ENCODE assay signal across 20 cellular contexts in the genomic region with DNA sequence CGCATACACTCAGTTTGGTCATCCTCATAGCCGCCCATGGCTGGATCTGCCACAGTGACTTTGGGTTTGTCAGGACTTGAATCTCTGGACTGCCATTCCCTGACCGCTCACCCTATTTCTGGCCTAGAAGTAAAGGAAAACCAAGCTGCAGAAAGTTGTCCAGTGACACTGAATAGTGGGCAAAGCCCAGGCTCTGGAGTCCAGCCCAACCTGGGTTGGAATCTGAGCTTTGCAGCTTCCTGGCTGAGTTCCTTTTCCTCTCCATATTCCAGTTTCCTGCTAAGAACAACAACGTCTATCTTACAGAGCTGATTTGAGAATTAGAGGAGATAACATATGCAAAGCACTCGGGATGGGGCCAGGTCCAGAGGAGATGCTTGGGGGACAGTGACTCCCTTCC.
"Had no signal": no experiment of that assay in that cellular context is flagged by ENCODE, and none has a peak within 500 bp of the region (broad histone marks: within the 10 kb centered on the region; RNA-seq: fewer than 3 reads in every experiment).

No MANE protein-coding gene starts in this region.

- H3K4me1 ChIP-seq: colonic mucosa had no signal

- H3K36me3 ChIP-seq: adrenal gland, colonic mucosa, ovary, suprapubic skin, upper lobe of right lung had no signal

- H3K4me1 Mint-ChIP-seq: WTC11 had no signal

- H3K4me3 Mint-ChIP-seq: activated CD8-positive, alpha-beta T cell treated with anti-CD3 and anti-CD28 coated beads for 36 hours; activated naive CD4-positive, alpha-beta T cell treated with anti-CD3 and anti-CD28 coated beads, Interleukin-2, amount 50 U/mL, for 24 hours; activated T-cell treated with anti-CD3 and anti-CD28 coated beads, Interleukin-2, amount 50 U/mL, for 4 hours; neural crest cell; WTC11 had no signal

- H3K27ac Mint-ChIP-seq: activated CD8-positive, alpha-beta T cell treated with anti-CD3 and anti-CD28 coated beads for 36 hours; activated naive CD4-positive, alpha-beta T cell treated with anti-CD3 and anti-CD28 coated beads, Interleukin-2, amount 50 U/mL, for 24 hours; WTC11 had no signal

- H3K27me3 Mint-ChIP-seq: activated naive CD4-positive, alpha-beta T cell treated with anti-CD3 and anti-CD28 coated beads, Interleukin-2, amount 50 U/mL, for 24 hours had no signal

- H3K36me3 Mint-ChIP-seq: activated naive CD4-positive, alpha-beta T cell treated with anti-CD3 and anti-CD28 coated beads, Interleukin-2, amount 50 U/mL, for 24 hours; WTC11 had no signal

- H3K4me3 ChIP-seq: adrenal gland, colonic mucosa, ovary, skin epidermis, suprapubic skin, upper lobe of right lung had no signal

- ATAC-seq: activated CD8-positive, alpha-beta T cell treated with anti-CD3 and anti-CD28 coated beads for 36 hours; activated T-cell treated with anti-CD3 and anti-CD28 coated beads, Interleukin-2, amount 50 U/mL, for 4 hours; upper lobe of right lung; WTC11 had no signal

- H3K9me3 ChIP-seq: adrenal gland, colonic mucosa, ovary, suprapubic skin, upper lobe of right lung had no signal

- H3K9me3 Mint-ChIP-seq: activated CD8-positive, alpha-beta T cell treated with anti-CD3 and anti-CD28 coated beads for 36 hours; activated naive CD4-positive, alpha-beta T cell treated with anti-CD3 and anti-CD28 coated beads, Interleukin-2, amount 50 U/mL, for 24 hours; activated T-cell treated with anti-CD3 and anti-CD28 coated beads, Interleukin-2, amount 50 U/mL, for 4 hours; immature natural killer cell; neural crest cell; WTC11 had no signal

- H3K27me3 ChIP-seq: adrenal gland, colonic mucosa, ovary, suprapubic skin, upper lobe of right lung had no signal

- H3K27ac ChIP-seq: adrenal gland, colonic mucosa, ovary, suprapubic skin, upper lobe of right lung had no signal

- DNase-seq: activated CD4-positive, alpha-beta T cell treated with anti-CD3 and anti-CD28 coated beads for 48 hours; activated CD8-positive, alpha-beta T cell treated with anti-CD3 and anti-CD28 coated beads for 36 hours; activated effector memory CD4-positive, alpha-beta T cell treated with anti-CD3 and anti-CD28 coated beads, Interleukin-2, amount 50 U/mL, for 16 hours; activated T-cell treated with anti-CD3 and anti-CD28 coated beads, Interleukin-2, amount 50 U/mL, for 4 hours; colonic mucosa; foreskin melanocyte; immature natural killer cell; mammary epithelial cell; ovary; stimulated activated CD4-positive, alpha-beta T cell treated with anti-CD3 and anti-CD28 coated beads, Interleukin-4, amount 100 ng/mL, for 4 hours; stimulated activated CD8-positive, alpha-beta memory T cell treated with anti-CD3 and anti-CD28 coated beads, Interleukin-4, amount 100 ng/mL, for 48 hours; stimulated activated naive CD4-positive, alpha-beta T cell treated with Interleukin-2 at 50 U/mL for 16 hours; T-helper 2 cell had no signal
